In the genomic region with DNA sequence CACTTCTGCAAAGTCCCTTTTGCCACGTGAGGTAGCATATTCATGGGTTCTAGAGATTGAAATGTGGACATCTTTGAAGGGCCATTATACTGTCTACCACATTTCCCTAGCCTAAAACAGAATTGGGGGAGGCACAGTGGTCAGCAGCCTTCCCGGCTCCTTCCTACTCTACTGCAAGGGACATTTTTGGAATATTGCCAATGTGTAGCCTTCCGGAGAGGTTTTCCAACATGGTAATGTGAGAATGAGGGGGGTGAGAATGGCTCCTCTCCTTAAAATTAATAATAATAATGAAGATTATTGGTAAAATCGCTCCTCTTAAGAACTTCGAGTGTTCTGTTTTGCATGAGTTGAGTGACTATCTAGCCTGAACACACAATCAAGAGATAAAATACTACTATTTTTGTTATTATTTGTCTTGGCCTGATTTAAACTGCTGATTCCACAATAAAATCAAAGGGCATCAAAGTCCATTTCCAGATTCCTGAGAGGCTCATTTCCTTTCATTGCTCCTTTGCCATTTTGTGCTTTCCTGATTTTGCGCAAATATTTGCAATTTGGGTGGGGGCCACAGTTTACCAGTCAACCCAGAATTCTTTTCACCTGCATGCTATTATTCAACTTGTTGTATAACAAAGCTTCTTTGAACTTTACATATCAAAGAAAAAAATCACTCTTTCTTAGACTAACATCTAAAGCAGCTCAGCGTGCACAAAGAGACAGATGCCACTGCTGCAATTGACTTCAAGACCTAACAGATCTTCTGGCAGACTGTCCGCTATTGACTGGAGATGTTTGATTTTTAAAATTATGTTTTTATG, we compare ENCODE assay signal across 14 cellular contexts.
"Had no signal": no experiment of that assay in that cellular context is flagged by ENCODE, and none has a peak within 500 bp of the region (broad histone marks: within the 10 kb centered on the region; RNA-seq: fewer than 3 reads in every experiment).

No MANE protein-coding gene starts in this region.

- H3K79me2 ChIP-seq: parathyroid adenoma had no signal

- H3K9me3 ChIP-seq: esophagus squamous epithelium, heart right ventricle, spleen, tibial artery had no signal

- H3K4me1 ChIP-seq: tibial artery had no signal

- FAIRE-seq: bronchial epithelial cell, TTC549 had no signal

- DNase-seq: activated CD4-positive, alpha-beta T cell treated with anti-CD3 and anti-CD28 coated beads, Interleukin-2, amount 50 U/mL, for 48 hours; cerebellar nuclear complex; cortex of kidney; effector CD8-positive, alpha-beta T cell; esophagus squamous epithelium; heart right ventricle; kidney glomerular epithelial cell; spleen; stimulated activated naive B cell treated with anti-CD40 and anti-IgM and Interleukin-4, amounts not matched to agents 10 μg/mL and 1 μg/mL and 100 μg/mL, for 72 hours; T-helper 2 cell; tibial artery had no signal

- ATAC-seq: heart right ventricle; stimulated activated naive B cell treated with anti-CD40 and anti-IgM and Interleukin-4, amounts not matched to agents 10 μg/mL and 1 μg/mL and 100 μg/mL, for 72 hours had no signal

- H3K36me3 ChIP-seq: esophagus squamous epithelium, heart right ventricle, spleen, tibial artery had no signal

- H3K27ac ChIP-seq: esophagus squamous epithelium, heart right ventricle, parathyroid adenoma, tibial artery had no signal

- H3K9ac ChIP-seq: parathyroid adenoma had no signal

- H3K27me3 ChIP-seq: esophagus squamous epithelium, heart right ventricle, spleen, tibial artery had no signal

- H2AFZ ChIP-seq: parathyroid adenoma had no signal

- H3K4me3 ChIP-seq: esophagus squamous epithelium, heart right ventricle, spleen, tibial artery had no signal
